ENCODE assay signal across 8 cellular contexts in genomic region chr1:86741947-86742572, GRCh38. TPM values are rescaled to one million over a fixed set of nuclear protein-coding genes. Genes with fewer than 3 reads are reported as not detected.
DNase-seq lines count a peak whose midpoint lies in the region; ATAC-seq and TF ChIP-seq lines count a peak whose summit lies in the region.

No MANE protein-coding gene starts in this region.

- H3K27me3 Mint-ChIP-seq in activated T-helper 17 cell treated with anti-CD3 and anti-CD28 coated beads, Interleukin-2, amount 50 U/mL, for 72 hours: no peaks in the 10 kb centered on the region

- no peak for TF ChIP-seq POLR2A in spleen (IDR thresholded peaks at IDR 0.05)

- H3K27ac ChIP-seq in spleen: no peak overlapping the region

- H3K4me1 Mint-ChIP-seq in activated T-helper 17 cell treated with anti-CD3 and anti-CD28 coated beads, Interleukin-2, amount 50 U/mL, for 72 hours: peaks cover 5% of the 10 kb centered on the region

- no peak overlapping the region for H3K4me3 Mint-ChIP-seq in activated T-helper 17 cell treated with anti-CD3 and anti-CD28 coated beads, Interleukin-2, amount 50 U/mL, for 72 hours

- H3K36me3 Mint-ChIP-seq in activated T-helper 17 cell treated with anti-CD3 and anti-CD28 coated beads, Interleukin-2, amount 50 U/mL, for 72 hours (ENCODE audit: low read depth): peaks cover 56% of the 10 kb centered on the region

- no peaks in the 10 kb centered on the region for H3K9me3 ChIP-seq in spleen

- no peak overlapping the region for H3K4me3 ChIP-seq in fibroblast of villous mesenchyme (ENCODE audit: low read depth, low read length)
- H3K4me3 ChIP-seq in spleen: no peak overlapping the region

- peaks cover 0 to 98% (median 56%) of the 10 kb centered on the region in 6 donors for H3K36me3 ChIP-seq in spleen

- H3K27ac Mint-ChIP-seq in activated T-helper 17 cell treated with anti-CD3 and anti-CD28 coated beads, Interleukin-2, amount 50 U/mL, for 72 hours: no peak overlapping the region

- intact Hi-C loops in spleen (cut with DNase I; ENCODE audit: low total_unique reads): no loop called here

- no peak for ATAC-seq in activated T-helper 17 cell treated with anti-CD3 and anti-CD28 coated beads, Interleukin-2, amount 50 U/mL, for 72 hours (replicated peaks)
- ATAC-seq in HG03045 (IDR thresholded peaks at IDR 0.05; ENCODE audit: unreplicated experiment): no peak

- 63 to 73% (median 69%) methylated on average over 6 of the region's 6 CpGs for WGBS in spleen, 5 donors

- no peaks in the 10 kb centered on the region for H3K9me3 Mint-ChIP-seq in activated T-helper 17 cell treated with anti-CD3 and anti-CD28 coated beads, Interleukin-2, amount 50 U/mL, for 72 hours

- peak; percentile 1 to 43 for DNase-seq in NCI-H2081 (lab: John Stamatoyannopoulos, UW)
- DNase-seq in NCI-H2081 treated with DMSO at 0.1 percent for 48 hours (lab: John Stamatoyannopoulos, UW): no peak
- peak; percentile 26 for DNase-seq in LHCN-M2 (ENCODE audit: low read depth)
- peak; percentile 34 to 52 for DNase-seq in activated CD4-positive, alpha-beta T cell treated with anti-CD3 and anti-CD28 coated beads for 4 hours
- peak; percentile 59 for DNase-seq in fibroblast of villous mesenchyme (ENCODE audit: low read depth)
- no peak for DNase-seq in spleen

- peaks cover 10 to 34% (median 17%) of the 10 kb centered on the region in 6 donors for H3K4me1 ChIP-seq in spleen

- TF ChIP-seq CTCF in fibroblast of villous mesenchyme (IDR thresholded peaks at IDR 0.05; ENCODE audit: insufficient read depth, low read depth, low read length) (peak; percentile 63), spleen (IDR thresholded peaks at IDR 0.05 in 8 of 11, conservative IDR thresholded peaks at IDR 0.05 in 3 of 11) (peak in 9 of 11 experiments; percentile 26 to 68 (median 57))

- H3K27me3 ChIP-seq in spleen (replicated peaks in 1 of 7): no peaks in the 10 kb centered on the region

RNA-seq across cellular contexts. Expression of gene SH3GLB1, which starts 37.7 kb away (rescaled TPM):
- total RNA-seq in LHCN-M2 (2014; rRNA removed): 39.2 and 45.2 TPM in 2 replicates
- 56.6 TPM for polyA plus RNA-seq in LHCN-M2 (2012)
- 44.5 and 47.9 TPM in 2 replicates for total RNA-seq in fibroblast of villous mesenchyme
- total RNA-seq in spleen: 100 to 1,000 TPM in 3 of 7 donors, 10 to 100 TPM in 4; 82.7 to 122 (median 88.9) TPM
- 10 to 100 TPM; 20.2 to 35.3 (median 27.3) TPM for polyA plus RNA-seq in spleen
- 10 to 100 TPM; 57.0 to 67.7 TPM for total RNA-seq in activated T-helper 17 cell treated with anti-CD3 and anti-CD28 coated beads, Interleukin-2, amount 50 U/mL, for 72 hours

Comparison
In these comparisons a context has a peak if more than half of its experiments do, and no peak if none do; other contexts are left out.
1. DNase-seq: peak in NCI-H2081 (2 of 2), LHCN-M2 (single experiment), activated CD4-positive, alpha-beta T cell treated with anti-CD3 and anti-CD28 coated beads for 4 hours (2 of 2) and fibroblast of villous mesenchyme (single experiment); none in NCI-H2081 treated with DMSO at 0.1 percent for 48 hours (single experiment) and spleen (single experiment).